Comparison of ENCODE assay signal across 23 cellular contexts in the genomic region with DNA sequence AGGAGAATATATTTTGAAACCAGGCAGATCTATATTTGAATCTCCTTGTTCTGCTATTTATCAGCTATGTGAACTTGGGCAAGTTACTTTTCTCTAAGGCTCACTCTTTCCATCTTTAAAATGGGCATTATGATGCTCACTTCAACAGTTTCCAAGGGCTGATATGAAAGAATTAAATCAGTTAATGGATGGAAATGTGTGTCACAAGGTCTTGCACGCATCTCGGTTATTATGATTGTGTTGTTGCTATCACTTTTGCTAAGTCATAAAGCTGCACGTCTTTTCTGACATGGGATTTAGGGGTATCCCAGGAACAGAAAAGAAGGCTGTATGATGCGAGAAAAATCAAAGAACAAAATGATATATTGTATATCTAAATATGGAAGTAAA.
"Had no signal": no experiment of that assay in that cellular context is flagged by ENCODE, and none has a peak within 500 bp of the region (broad histone marks: within the 10 kb centered on the region; RNA-seq: fewer than 3 reads in every experiment).

No MANE protein-coding gene starts in this region.

- H3K4me3 ChIP-seq: dorsolateral prefrontal cortex, heart right ventricle, lung, pancreas, spleen, tibial artery had no signal

- H3K4me3 Mint-ChIP-seq: activated CD8-positive, alpha-beta T cell treated with anti-CD3 and anti-CD28 coated beads, Interleukin-2, amount 10 ng/mL, durations not matched to agents 7 days and 5 days; activated naive CD8-positive, alpha-beta T cell treated with anti-CD3 and anti-CD28 coated beads, Interleukin-2, amount 50 U/mL, for 24 hours; activated T-helper 1 cell treated with anti-CD3 and anti-CD28 coated beads, Interleukin-12 subunit alpha, Interleukin-12 subunit beta, Interleukin-2, Interleukin-4 antibody, amounts not matched to agents 30 ng/mL and 10 ng/mL and 1 ng/mL, durations not matched to agents 14 hours and 24 hours and 36 hours; effector memory CD8-positive, alpha-beta T cell; natural killer cell treated with Interleukin-12 subunit alpha and Interleukin-12 subunit beta and Interleukin-15 and Interleukin-18, amount 100 ng/mL, for 72 hours; T-cell had no signal

- ATAC-seq: activated CD8-positive, alpha-beta T cell treated with anti-CD3 and anti-CD28 coated beads, Interleukin-2, amount 10 ng/mL, durations not matched to agents 7 days and 5 days; activated naive CD8-positive, alpha-beta T cell treated with anti-CD3 and anti-CD28 coated beads, Interleukin-2, amount 50 U/mL, for 24 hours; effector memory CD8-positive, alpha-beta T cell; natural killer cell treated with Interleukin-12 subunit alpha and Interleukin-12 subunit beta and Interleukin-15 and Interleukin-18, amount 100 ng/mL, for 72 hours; pancreas; stimulated activated naive CD8-positive, alpha-beta T cell treated with anti-CD3 and anti-CD28 coated beads, Interleukin-15, Interleukin-2, amounts not matched to agents 100 U/mL and 50 U/mL, for 24 hours; T-cell had no signal

- H3K27me3 Mint-ChIP-seq: effector memory CD8-positive, alpha-beta T cell; natural killer cell treated with Interleukin-12 subunit alpha and Interleukin-12 subunit beta and Interleukin-15 and Interleukin-18, amount 100 ng/mL, for 72 hours had no signal

- H3K27me3 ChIP-seq: brain microvascular endothelial cell, spleen, tibial artery had no signal

- H3K4me1 ChIP-seq: pancreas, spleen had no signal

- DNase-seq: activated CD4-positive, alpha-beta T cell treated with anti-CD3 and anti-CD28 coated beads for 1 hour; activated CD4-positive, alpha-beta T cell treated with anti-CD3 and anti-CD28 coated beads, Interleukin-2, amount 50 U/mL, for 1 hour; activated CD8-positive, alpha-beta T cell treated with anti-CD3 and anti-CD28 coated beads, Interleukin-2, amount 10 ng/mL, durations not matched to agents 7 days and 5 days; activated gamma-delta T cell; activated naive CD4-positive, alpha-beta T cell treated with anti-CD3 and anti-CD28 coated beads, Interleukin-2, amount 50 U/mL, for 16 hours; activated naive CD8-positive, alpha-beta T cell treated with anti-CD3 and anti-CD28 coated beads, Interleukin-2, amount 50 U/mL, for 24 hours; anterior cingulate cortex; central memory CD4-positive, alpha-beta T cell; dorsolateral prefrontal cortex; effector memory CD8-positive, alpha-beta T cell; heart right ventricle; islet precursor cell; midbrain; pancreas; spleen; stimulated activated CD4-positive, alpha-beta T cell treated with anti-CD3 and anti-CD28 coated beads, Interleukin-4, amount 100 ng/mL, for 24 hours; stimulated activated naive CD8-positive, alpha-beta T cell treated with anti-CD3 and anti-CD28 coated beads, Interleukin-15, Interleukin-2, amounts not matched to agents 100 U/mL and 50 U/mL, for 24 hours; T-cell; tibial artery had no signal

- H3K36me3 Mint-ChIP-seq: natural killer cell treated with Interleukin-12 subunit alpha and Interleukin-12 subunit beta and Interleukin-15 and Interleukin-18, amount 100 ng/mL, for 72 hours; T-cell had no signal

- H3K27ac Mint-ChIP-seq: activated CD8-positive, alpha-beta T cell treated with anti-CD3 and anti-CD28 coated beads, Interleukin-2, amount 10 ng/mL, durations not matched to agents 7 days and 5 days; activated naive CD8-positive, alpha-beta T cell treated with anti-CD3 and anti-CD28 coated beads, Interleukin-2, amount 50 U/mL, for 24 hours; activated T-helper 1 cell treated with anti-CD3 and anti-CD28 coated beads, Interleukin-12 subunit alpha, Interleukin-12 subunit beta, Interleukin-2, Interleukin-4 antibody, amounts not matched to agents 30 ng/mL and 10 ng/mL and 1 ng/mL, durations not matched to agents 14 hours and 24 hours and 36 hours; effector memory CD8-positive, alpha-beta T cell; natural killer cell treated with Interleukin-12 subunit alpha and Interleukin-12 subunit beta and Interleukin-15 and Interleukin-18, amount 100 ng/mL, for 72 hours; T-cell had no signal

- H3K4me1 Mint-ChIP-seq: activated naive CD8-positive, alpha-beta T cell treated with anti-CD3 and anti-CD28 coated beads, Interleukin-2, amount 50 U/mL, for 24 hours; T-cell had no signal

- H3K36me3 ChIP-seq: brain microvascular endothelial cell, heart right ventricle, pancreas, spleen, tibial artery had no signal

- H3K9me3 ChIP-seq: pancreas, spleen, tibial artery had no signal

- H3K27ac ChIP-seq: dorsolateral prefrontal cortex, pancreas, spleen, tibial artery had no signal
